In the genomic region with DNA sequence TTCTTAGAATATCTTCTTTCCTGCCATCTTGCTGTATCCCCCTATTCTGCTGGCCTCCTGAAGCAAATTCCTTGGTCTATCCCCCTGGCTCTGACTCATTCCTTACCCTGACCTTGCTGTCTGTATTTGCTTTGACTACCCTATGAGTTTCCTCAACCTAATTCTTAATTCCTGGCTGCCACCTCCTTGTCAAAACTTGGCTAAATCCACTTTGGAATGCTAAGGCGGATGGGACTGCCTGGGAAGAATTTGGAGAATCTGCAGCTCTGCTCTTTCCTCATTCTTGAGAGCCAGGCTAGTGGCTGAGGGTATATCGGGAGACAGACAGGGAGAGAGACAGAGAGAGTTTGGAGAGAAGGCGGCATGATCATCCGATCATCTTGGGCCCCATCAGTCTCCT, we compare ENCODE assay signal across 12 cellular contexts. TPM values are rescaled to one million over a fixed set of nuclear protein-coding genes. Genes with fewer than 3 reads are reported as not detected.
DNase-seq lines count a peak whose midpoint lies in the region; ATAC-seq lines count a peak whose summit lies in the region.
"Had no signal": no experiment of that assay in that cellular context is flagged by ENCODE, and none has a peak within 500 bp of the region (broad histone marks: within the 10 kb centered on the region; RNA-seq: fewer than 3 reads in every experiment).

No MANE protein-coding gene starts in this region.

- H3K4me1 ChIP-seq in mesendoderm (ENCODE audit: control insufficient read depth, low read depth, low read length) = peaks cover 26% of the 10 kb centered on the region

- H4K5ac ChIP-seq in mesendoderm (ENCODE audit: low read length) = no peak overlapping the region

- no peak overlapping the region for H4K8ac ChIP-seq in mesendoderm (ENCODE audit: low read depth, low read length)

- no peak overlapping the region for H3K4me3 ChIP-seq in mesendoderm (ENCODE audit: low read length)

- DNase-seq in ACHN (peak; percentile 86), LHCN-M2 (ENCODE audit: low read depth) (peak; percentile 93), ecto neural progenitor cell (ENCODE audit: low spot score) (peak; percentile 60), mesendoderm (peak; percentile 100), GF-D8 (lab: John Stamatoyannopoulos, UW) (no peak), T-helper 9 cell (no peak)
- no peak for DNase-seq in activated effector memory CD4-positive, alpha-beta T cell treated with Interleukin-2 at 50 U/mL for 16 hours
- DNase-seq: CD4-positive, alpha-beta T cell; Kasumi-1; T-helper 17 cell had no signal

- in situ Hi-C loops in ACHN (cut with HindIII; ENCODE audit: low pct_ligation_motif_present, low pct_unique_long_range_greater_than_20kb, low sequenced_read_pairs) = no loop called here

- no peaks in the 10 kb centered on the region for H3K27me3 ChIP-seq in mesendoderm (ENCODE audit: insufficient read depth, low read length, poor library complexity)

- H3K79me1 ChIP-seq in mesendoderm (ENCODE audit: low read length) = peaks cover 7% of the 10 kb centered on the region

- H2AK5ac ChIP-seq in mesendoderm (ENCODE audit: low read length) = no peak overlapping the region

- H3K4me2 ChIP-seq in mesendoderm (ENCODE audit: low read length) = no peak overlapping the region

- peak overlapping the region; percentile 73 for H3K56ac ChIP-seq in mesendoderm (ENCODE audit: low read length)

- H3K4ac ChIP-seq in mesendoderm (ENCODE audit: low read depth, low read length) = peak overlapping the region; percentile 84

- H2BK15ac ChIP-seq in mesendoderm (replicated peaks; ENCODE audit: low read depth) = no peak overlapping the region

- ATAC-seq in HG02981 (IDR thresholded peaks at IDR 0.05; ENCODE audit: unreplicated experiment) = no peak
- ATAC-seq: T-helper 17 cell had no signal

- no peaks in the 10 kb centered on the region for H3K36me3 ChIP-seq in mesendoderm (ENCODE audit: control insufficient read depth, insufficient read depth, low read length)

- H2BK120ac ChIP-seq in mesendoderm (ENCODE audit: low read depth, low read length) = peak overlapping the region; percentile 89

- H3K79me2 ChIP-seq in mesendoderm (ENCODE audit: control insufficient read depth, insufficient read depth, low read length) = peaks cover 20% of the 10 kb centered on the region
- H3K79me2 ChIP-seq: parathyroid adenoma had no signal

- H3K23ac ChIP-seq in mesendoderm (ENCODE audit: low read length) = no peak overlapping the region

- H3K27ac ChIP-seq in mesendoderm (ENCODE audit: low read depth, low read length) = peak overlapping the region; percentile 98
- H3K27ac ChIP-seq: parathyroid adenoma had no signal

- peak overlapping the region; percentile 95 for H2BK5ac ChIP-seq in mesendoderm (ENCODE audit: low read length)

- peak overlapping the region; percentile 34 for H3K9ac ChIP-seq in mesendoderm (ENCODE audit: low read length)
- H3K9ac ChIP-seq: parathyroid adenoma had no signal

- no CpG with 5 or more reads among the region's 4 CpGs for WGBS in mesendoderm (ENCODE audit: extremely low coverage, insufficient coverage, low lambda C conversion rate)

- peak overlapping the region; percentile 99 for H3K18ac ChIP-seq in mesendoderm (ENCODE audit: low read length)

RNA-seq across cellular contexts. Expression of gene CAP2, which starts 24.4 kb away (rescaled TPM):
- total RNA-seq in LHCN-M2 (2014; rRNA removed) = 35.6 and 45.1 TPM in 2 replicates
- polyA plus RNA-seq in LHCN-M2 (2012) = 69.0 TPM
- 18.8 TPM for polyA plus RNA-seq in mesendoderm (2013, experiment 1 of 2)
- 21.2 TPM for polyA plus RNA-seq in mesendoderm (2013, experiment 2 of 2)
- total RNA-seq: CD4-positive, alpha-beta T cell; T-helper 17 cell had no signal

Comparison
In these comparisons a context has a peak if more than half of its experiments do, and no peak if none do; other contexts are left out.
1. DNase-seq: peak in ACHN (single experiment), LHCN-M2 (single experiment), ecto neural progenitor cell (single experiment) and mesendoderm (single experiment); none in GF-D8 (single experiment), T-helper 9 cell (single experiment) and activated effector memory CD4-positive, alpha-beta T cell treated with Interleukin-2 at 50 U/mL for 16 hours (single experiment).